Comparison of ENCODE assay signal across 1 cellular context in genomic region chr4:32689520-32689919, GRCh38.
TF ChIP-seq lines count a peak whose summit lies in the region.

No MANE protein-coding gene starts in this region.

TF ChIP-seq in HCT116, 20 proteins besides CTCF, POLR2A, EP300 and RAD21 (continued from another document):
- TF ChIP-seq ATF3 (IDR thresholded peaks at IDR 0.05) (no peak), SIN3A (IDR thresholded peaks at IDR 0.05; ENCODE audit: low read depth) (no peak), JUND (IDR thresholded peaks at IDR 0.05) (peak; percentile 30; the same call in 1 of the 2 replicates)
